Comparison of ENCODE assay signal across 18 cellular contexts in the genomic region with DNA sequence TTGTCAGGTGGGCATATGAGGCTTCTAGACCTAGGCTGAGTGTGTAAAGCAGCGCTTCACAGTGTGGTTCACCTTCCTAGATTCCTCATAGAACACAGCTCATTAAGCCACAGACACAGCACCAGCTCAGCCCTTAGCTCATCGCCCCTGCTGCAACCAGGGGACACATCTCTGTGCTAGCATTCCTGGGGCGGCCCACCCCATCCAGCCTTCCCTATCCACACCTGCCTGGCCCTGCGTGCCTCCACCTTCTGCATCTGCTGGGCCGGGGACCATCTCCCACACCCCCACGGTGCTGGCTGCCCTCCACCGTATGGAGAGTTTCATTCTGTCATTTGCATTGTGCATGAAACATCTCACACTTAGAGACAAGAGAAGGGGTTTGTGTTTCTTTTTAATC. TPM values are rescaled to one million over a fixed set of nuclear protein-coding genes. Genes with fewer than 3 reads are reported as not detected.
A peak's percentile ranks its signal among the peaks of the same experiment; 100 is the strongest.
DNase-seq lines count a peak whose midpoint lies in the region; ATAC-seq and TF ChIP-seq lines count a peak whose summit lies in the region.
"Had no signal": no experiment of that assay in that cellular context is flagged by ENCODE, and none has a peak within 500 bp of the region (broad histone marks: within the 10 kb centered on the region; RNA-seq: fewer than 3 reads in every experiment).

No MANE protein-coding gene starts in this region.

- H2BK12ac ChIP-seq in H9 (ENCODE audit: insufficient read length, low read depth, low read length): no peak overlapping the region

- no peak overlapping the region for H2BK20ac ChIP-seq in H9 (ENCODE audit: low read depth, low read length, poor library complexity, severe bottlenecking)

- no peak overlapping the region for H2BK5ac ChIP-seq in H9 (ENCODE audit: insufficient read length, low read length)

- no peak overlapping the region for H2AFZ ChIP-seq in H9 (ENCODE audit: low read length)

- H3K4ac ChIP-seq in H9 (ENCODE audit: low read depth, low read length): no peak overlapping the region

- H3K27ac Mint-ChIP-seq in H9: no peak overlapping the region
- H3K27ac Mint-ChIP-seq: CD8-positive, alpha-beta T cell had no signal

- H3K27ac ChIP-seq in H9 (ENCODE audit: insufficient read length, low read depth, low read length): no peak overlapping the region
- no peak overlapping the region for H3K27ac ChIP-seq in sigmoid colon

- no peak overlapping the region for H4K91ac ChIP-seq in H9 (ENCODE audit: insufficient read length, low read depth, low read length)

- DNase-seq in G401 (ENCODE audit: low spot score) (peak; percentile 16), H9 (peak; percentile 12), left lobe of liver (ENCODE audit: low spot score) (peak; percentile 8), sigmoid colon (peak; percentile 49), NCI-H510A treated with DMSO at 0.1 percent for 48 hours (lab: John Stamatoyannopoulos, UW) (no peak)
- DNase-seq: GOT3, Karpas-422, MM.1S, NCI-H1930, NCI-H510A had no signal

- no peak overlapping the region for H3T11ph ChIP-seq in H9 (ENCODE audit: low read length)

- no peak overlapping the region for H4K5ac ChIP-seq in H9 (ENCODE audit: insufficient read length, low read depth, low read length)

- H3K56ac ChIP-seq in H9 (ENCODE audit: insufficient read length, low read depth, low read length): no peak overlapping the region

- no peaks in the 10 kb centered on the region for H3K9me3 ChIP-seq in H9 (ENCODE audit: control insufficient read depth, low read depth, low read length)
- H3K9me3 ChIP-seq in sigmoid colon: no peaks in the 10 kb centered on the region

- in situ Hi-C loops in G401 (cut with HindIII; ENCODE audit: low sequenced_read_pairs): no loop called here

- no peaks in the 10 kb centered on the region for H3K79me2 ChIP-seq in H9 (ENCODE audit: insufficient read depth, low read length)

- TF ChIP-seq EP300 in sigmoid colon (IDR thresholded peaks at IDR 0.05): no peak

- H3K79me1 ChIP-seq in H9 (ENCODE audit: insufficient read depth, low read depth, low read length, poor library complexity, severe bottlenecking): no peaks in the 10 kb centered on the region

- H3K23me2 ChIP-seq in H9 (ENCODE audit: insufficient read length, low read depth, low read length, poor library complexity, severe bottlenecking): no peaks in the 10 kb centered on the region

- H3K4me1 Mint-ChIP-seq in H9: no peaks in the 10 kb centered on the region

- H2AK5ac ChIP-seq in H9 (ENCODE audit: insufficient read length, low read length): no peak overlapping the region

- no peak overlapping the region for H3K4me3 ChIP-seq in sigmoid colon

- no peak for ATAC-seq in left lobe of liver
- no peak for ATAC-seq in GM19452 (IDR thresholded peaks at IDR 0.05; ENCODE audit: unreplicated experiment)
- ATAC-seq in GM19455 (IDR thresholded peaks at IDR 0.05; ENCODE audit: unreplicated experiment): no peak
- ATAC-seq: CD8-positive, alpha-beta T cell had no signal

- H3K18ac ChIP-seq in H9 (ENCODE audit: insufficient read length, low read depth, low read length): no peak overlapping the region

- H3K27me3 Mint-ChIP-seq in H9 (ENCODE audit: low read depth): no peaks in the 10 kb centered on the region; the same call in none of the 2 replicates

- no peaks in the 10 kb centered on the region for H3K9me3 Mint-ChIP-seq in H9
- H3K9me3 Mint-ChIP-seq: CD8-positive, alpha-beta T cell had no signal

- H4K8ac ChIP-seq in H9 (replicated peaks; ENCODE audit: insufficient read length, low read depth, low read length): no peak overlapping the region

- H3K36me3 Mint-ChIP-seq in H9 (ENCODE audit: insufficient read depth in 1 of 3, low read depth in 3 of 3): peaks cover 2 to 15% (median 11%) of the 10 kb centered on the region in 3 experiments; a peak in 5 of 7 replicates

- H3K4me2 ChIP-seq in H9 (ENCODE audit: insufficient read depth, insufficient read length, low read length): no peak overlapping the region

- no peak overlapping the region for H3K9ac ChIP-seq in H9 (ENCODE audit: extremely low read depth, insufficient read length, low read length)

- peaks cover 0 to 17% (median 5%) of the 10 kb centered on the region in 4 donors for H3K36me3 ChIP-seq in sigmoid colon

- no peak overlapping the region for H2BK15ac ChIP-seq in H9 (ENCODE audit: low read depth, low read length)

- no peak overlapping the region for H3K23ac ChIP-seq in H9 (ENCODE audit: insufficient read length, low read depth, low read length)

- H3K4me1 ChIP-seq in H9 (ENCODE audit: insufficient read depth, low read length) (no peaks in the 10 kb centered on the region), sigmoid colon (peaks cover 0 to 33% (median 24%) of the 10 kb centered on the region in 4 donors)

- no peak overlapping the region for H2BK120ac ChIP-seq in H9 (ENCODE audit: low read depth, low read length, poor library complexity, severe bottlenecking)

- no peak for TF ChIP-seq POLR2A in sigmoid colon (IDR thresholded peaks at IDR 0.05)

- H3K4me3 Mint-ChIP-seq in H9: no peak overlapping the region
- H3K4me3 Mint-ChIP-seq: CD8-positive, alpha-beta T cell had no signal

- TF ChIP-seq CTCF in H9 (conservative IDR thresholded peaks at IDR 0.05): no peak
- TF ChIP-seq CTCF in sigmoid colon (IDR thresholded peaks at IDR 0.05): no peak

- intact Hi-C loops in sigmoid colon (cut with DNase I): no loop called here

- WGBS in H9 (ENCODE audit: extremely low coverage, insufficient read length, low lambda C conversion rate): no CpG with 5 or more reads among the region's 7 CpGs
- 95 to 96% methylated on average over 7 of the region's 7 CpGs for WGBS in sigmoid colon, 2 donors

- no peaks in the 10 kb centered on the region for H4K20me1 ChIP-seq in H9 (ENCODE audit: control insufficient read depth, insufficient read depth, insufficient read length)

- H3K27me3 ChIP-seq in H9 (ENCODE audit: insufficient read depth, low read length): no peaks in the 10 kb centered on the region
- no peaks in the 10 kb centered on the region for H3K27me3 ChIP-seq in sigmoid colon

- H3K14ac ChIP-seq in H9 (ENCODE audit: insufficient read depth, low read length): no peak overlapping the region

RNA-seq across cellular contexts. Expression of gene PRSS38, which starts 35.8 kb away (rescaled TPM):
- total RNA-seq in G401 (2014; rRNA removed; shearing (Covaris generic)): not detected in 2 replicates
- total RNA-seq in H9 (2021) (not detected in 2 replicates), left lobe of liver (not detected), sigmoid colon (not detected)
- not detected for polyA plus RNA-seq in sigmoid colon
- total RNA-seq: CD8-positive, alpha-beta T cell; OCI-LY7; RPMI7951; SK-MEL-5 had no signal
- polyA plus RNA-seq: AG04450, BJ had no signal

RNA-seq across cellular contexts. Expression of gene SNAP47, which starts 44.4 kb away (rescaled TPM):
- 72.9 and 84.9 TPM in 2 replicates for total RNA-seq in G401 (2014; rRNA removed; shearing (Covaris generic))
- total RNA-seq in H9 (2021) (44.1 TPM in 2 replicates), left lobe of liver (35.8 TPM), sigmoid colon (10 to 100 TPM; 33.9 to 51.6 (median 35.8) TPM)
- polyA plus RNA-seq in sigmoid colon: 10 to 100 TPM; 13.8 to 19.9 (median 17.1) TPM

RNA-seq across cellular contexts. Expression of gene JMJD4, which starts 44.5 kb away (rescaled TPM):
- 38.3 and 38.7 TPM in 2 replicates for total RNA-seq in G401 (2014; rRNA removed; shearing (Covaris generic))
- total RNA-seq in H9 (2021) (24.4 and 26.0 TPM in 2 replicates), left lobe of liver (10.3 TPM), sigmoid colon (10 to 100 TPM; 13.8 to 20.5 (median 14.8) TPM)
- polyA plus RNA-seq in sigmoid colon: 10 to 100 TPM in 1 of 3 donors, 1 to 10 TPM in 2; 7.8 to 13.5 (median 8.8) TPM
